15 cellular contexts compared by ENCODE assay signal in the genomic region with DNA sequence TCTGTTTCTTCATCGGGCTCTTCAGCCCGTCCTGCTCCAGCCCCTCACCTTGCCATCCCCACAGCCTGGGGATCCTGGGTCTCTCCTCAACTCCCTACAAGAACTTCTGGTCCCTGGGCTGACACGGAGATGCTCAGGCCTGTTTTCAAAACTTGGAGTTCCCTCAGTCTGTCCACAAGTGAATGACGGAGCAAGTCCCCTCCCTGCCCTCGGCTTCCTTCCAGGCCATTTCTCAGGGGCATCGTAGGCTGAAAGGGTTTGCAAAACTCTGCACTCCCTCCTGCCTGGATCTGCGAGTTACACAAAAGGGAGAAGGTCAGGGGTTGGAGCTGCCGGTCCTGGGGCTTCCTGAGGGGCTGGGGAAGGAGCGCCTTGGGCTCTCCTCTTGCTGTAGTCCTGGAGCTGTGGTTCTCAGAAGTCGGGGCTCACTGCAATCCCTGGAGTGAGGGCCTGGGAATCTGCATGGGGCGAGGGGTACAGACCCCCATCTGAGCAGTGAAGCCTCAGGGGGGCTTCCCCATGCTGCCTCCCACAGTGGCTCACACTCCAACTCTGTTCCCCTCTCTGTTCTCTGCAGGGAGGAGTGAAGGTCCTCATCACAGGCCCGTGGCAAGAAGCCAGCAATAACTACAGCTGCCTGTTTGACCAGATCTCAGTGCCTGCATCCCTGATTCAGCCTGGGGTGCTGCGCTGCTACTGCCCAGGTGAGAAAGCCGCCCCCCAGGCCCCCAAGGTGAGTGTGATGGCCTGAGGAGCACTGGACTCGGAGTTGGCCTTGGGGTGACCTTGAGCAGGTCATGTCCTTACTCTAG.
DNase-seq lines count a peak whose midpoint lies in the region; ATAC-seq and TF ChIP-seq lines count a peak whose summit lies in the region.
"Had no signal": no experiment of that assay in that cellular context is flagged by ENCODE, and none has a peak within 500 bp of the region (broad histone marks: within the 10 kb centered on the region; RNA-seq: fewer than 3 reads in every experiment).

No MANE protein-coding gene starts in this region.

- DNase-seq in SK-N-SH (no peak), cardiac fibroblast (ENCODE audit: low read depth in 2 of 2) (peak; percentile 38 to 48), RKO (ENCODE audit: low spot score) (no peak)
- DNase-seq in activated effector memory CD4-positive, alpha-beta T cell treated with Interleukin-2 at 50 U/mL for 16 hours = no peak
- DNase-seq: body of pancreas, Kasumi-1, left colon, NCI-H1930, SIG-M5 had no signal

- H3K9me3 ChIP-seq in SK-N-SH = no peaks in the 10 kb centered on the region
- H3K9me3 ChIP-seq in iPS-18a (ENCODE audit: control insufficient read depth, low read depth, low read length) = no peaks in the 10 kb centered on the region
- H3K9me3 ChIP-seq: body of pancreas, HAP-1 had no signal

- TF ChIP-seq CTCF in SK-N-SH (IDR thresholded peaks at IDR 0.05) (no peak), cardiac fibroblast (IDR thresholded peaks at IDR 0.05; ENCODE audit: low read depth, low read length) (no peak)

- H3K4me2 ChIP-seq in SK-N-SH = no peak overlapping the region

- H3K9ac ChIP-seq in SK-N-SH (no peak overlapping the region), iPS-18a (ENCODE audit: low read length) (peak overlapping the region; percentile 39)

- POLR2A ChIA-PET in SK-N-SH (lab: Yijun Ruan, JAX) = interaction anchor here (1.6 to 5.6 kb wide), 4 partner anchors 10 to 291 kb away, joined by 8 to 105 read pairs (median 63); a partner anchor contains a TSS

- H3K27me3 ChIP-seq in SK-N-SH (ENCODE audit: insufficient read depth) (no peaks in the 10 kb centered on the region), iPS-18a (ENCODE audit: control insufficient read depth, insufficient read depth, low read length) (peaks cover 7% of the 10 kb centered on the region)
- H3K27me3 ChIP-seq: body of pancreas had no signal

- H4K20me1 ChIP-seq in SK-N-SH (ENCODE audit: insufficient read depth) = no peaks in the 10 kb centered on the region

- no peak overlapping the region for H3K4me3 ChIP-seq in SK-N-SH (ENCODE audit: low read depth in 2 of 2, low read length in 1 of 2)
- H3K4me3 ChIP-seq in cardiac fibroblast (replicated peaks in 1 of 2; ENCODE audit: low read depth in 2 of 2, low read length in 2 of 2) = no peak overlapping the region
- H3K4me3 ChIP-seq in iPS-18a (ENCODE audit: low read length) = no peak overlapping the region
- H3K4me3 ChIP-seq: body of pancreas, skin epidermis had no signal

- no peaks in the 10 kb centered on the region for H3K9me2 ChIP-seq in SK-N-SH

- TF ChIP-seq RAD21 in SK-N-SH (IDR thresholded peaks at IDR 0.05; ENCODE audit: low read length) = no peak

- no peak; a peak in 1 of 4 replicates for TF ChIP-seq EP300 in SK-N-SH (IDR thresholded peaks at IDR 0.05; ENCODE audit: borderline replicate concordance in 1 of 2, low read depth in 1 of 2, low read length in 1 of 2)

- 51% methylated on average over 11 of the region's 15 CpGs for WGBS in SK-N-SH (ENCODE audit: low lambda C conversion rate)

- H2AFZ ChIP-seq in SK-N-SH (ENCODE audit: low read depth) = no peak overlapping the region

- H3K79me2 ChIP-seq in SK-N-SH (ENCODE audit: insufficient read depth) = no peaks in the 10 kb centered on the region

- peaks cover 5 to 67% of the 10 kb centered on the region in 2 experiments; a peak in 3 of 4 replicates for H3K4me1 ChIP-seq in SK-N-SH (ENCODE audit: control insufficient read depth in 1 of 2, insufficient read depth in 2 of 2, low read depth in 1 of 2, low read length in 1 of 2)
- H3K4me1 ChIP-seq in iPS-18a (ENCODE audit: control insufficient read depth, low read depth, low read length) = peaks cover 10% of the 10 kb centered on the region
- H3K4me1 ChIP-seq: HAP-1 had no signal

- H3F3A ChIP-seq in SK-N-SH (replicated peaks; ENCODE audit: insufficient read depth) = no peaks in the 10 kb centered on the region

- H3K27ac ChIP-seq in SK-N-SH (ENCODE audit: low read depth in 2 of 2, low read length in 1 of 2) (peak overlapping the region in 1 of 2 experiments; percentile 100; a peak in 2 of 4 replicates), iPS-18a (ENCODE audit: low read length) (no peak overlapping the region), temporal lobe (ENCODE audit: low read depth, low read length) (peak overlapping the region; percentile 99)
- H3K27ac ChIP-seq: body of pancreas, skin epidermis had no signal

- H3K36me3 ChIP-seq in SK-N-SH (replicated peaks in 1 of 2; ENCODE audit: control insufficient read depth in 1 of 2, insufficient read depth in 2 of 2, low read length in 1 of 2) (no peaks in the 10 kb centered on the region), iPS-18a (ENCODE audit: control insufficient read depth, low read depth, low read length) (no peaks in the 10 kb centered on the region)
- H3K36me3 ChIP-seq: HAP-1 had no signal

- CTCF ChIA-PET in SK-N-SH (lab: Yijun Ruan, JAX) = interaction anchor here (0.8 to 22.6 kb wide), 19 partner anchors 10 to 233 kb away, joined by 3 to 739 read pairs (median 11); a partner anchor contains a TSS

- no peak for ATAC-seq in SK-N-SH treated with all-trans-retinoic acid at 6 μM for 48 hours
- ATAC-seq in GM18873 (IDR thresholded peaks at IDR 0.05; ENCODE audit: low FRiP score, unreplicated experiment) = no peak
- ATAC-seq: body of pancreas had no signal

TF ChIP-seq in SK-N-SH, 30 proteins besides CTCF, POLR2A, EP300 and RAD21:
- TF ChIP-seq GATA2 (CRISPR knock-in tag; IDR thresholded peaks at IDR 0.05) (no peak), RCOR1 (IDR thresholded peaks at IDR 0.05; ENCODE audit: low read length) (peak; percentile 50; the same call in 1 of the 2 replicates)

TF ChIP-seq in SK-N-SH treated with all-trans-retinoic acid at 6 μM for 48 hours, 23 proteins besides CTCF, POLR2A, EP300 and RAD21:
- TF ChIP-seq PPARA (CRISPR knock-in tag; IDR thresholded peaks at IDR 0.05; ENCODE audit: borderline replicate concordance) = no peak
- TF ChIP-seq SNAI2 (CRISPR knock-in tag; IDR thresholded peaks at IDR 0.05) = no peak
- TF ChIP-seq ISL1 (CRISPR knock-in tag; IDR thresholded peaks at IDR 0.05) = no peak
- no peak for TF ChIP-seq RARB (CRISPR knock-in tag; IDR thresholded peaks at IDR 0.05)
- TF ChIP-seq ARNTL (CRISPR knock-in tag; IDR thresholded peaks at IDR 0.05; ENCODE audit: borderline replicate concordance, low read depth) = no peak
- TF ChIP-seq BACH2 (CRISPR knock-in tag; IDR thresholded peaks at IDR 0.05; ENCODE audit: borderline replicate concordance) = no peak
- no peak for TF ChIP-seq TCF4 (CRISPR knock-in tag; IDR thresholded peaks at IDR 0.05; ENCODE audit: borderline replicate concordance)
- TF ChIP-seq, protein P1, sequence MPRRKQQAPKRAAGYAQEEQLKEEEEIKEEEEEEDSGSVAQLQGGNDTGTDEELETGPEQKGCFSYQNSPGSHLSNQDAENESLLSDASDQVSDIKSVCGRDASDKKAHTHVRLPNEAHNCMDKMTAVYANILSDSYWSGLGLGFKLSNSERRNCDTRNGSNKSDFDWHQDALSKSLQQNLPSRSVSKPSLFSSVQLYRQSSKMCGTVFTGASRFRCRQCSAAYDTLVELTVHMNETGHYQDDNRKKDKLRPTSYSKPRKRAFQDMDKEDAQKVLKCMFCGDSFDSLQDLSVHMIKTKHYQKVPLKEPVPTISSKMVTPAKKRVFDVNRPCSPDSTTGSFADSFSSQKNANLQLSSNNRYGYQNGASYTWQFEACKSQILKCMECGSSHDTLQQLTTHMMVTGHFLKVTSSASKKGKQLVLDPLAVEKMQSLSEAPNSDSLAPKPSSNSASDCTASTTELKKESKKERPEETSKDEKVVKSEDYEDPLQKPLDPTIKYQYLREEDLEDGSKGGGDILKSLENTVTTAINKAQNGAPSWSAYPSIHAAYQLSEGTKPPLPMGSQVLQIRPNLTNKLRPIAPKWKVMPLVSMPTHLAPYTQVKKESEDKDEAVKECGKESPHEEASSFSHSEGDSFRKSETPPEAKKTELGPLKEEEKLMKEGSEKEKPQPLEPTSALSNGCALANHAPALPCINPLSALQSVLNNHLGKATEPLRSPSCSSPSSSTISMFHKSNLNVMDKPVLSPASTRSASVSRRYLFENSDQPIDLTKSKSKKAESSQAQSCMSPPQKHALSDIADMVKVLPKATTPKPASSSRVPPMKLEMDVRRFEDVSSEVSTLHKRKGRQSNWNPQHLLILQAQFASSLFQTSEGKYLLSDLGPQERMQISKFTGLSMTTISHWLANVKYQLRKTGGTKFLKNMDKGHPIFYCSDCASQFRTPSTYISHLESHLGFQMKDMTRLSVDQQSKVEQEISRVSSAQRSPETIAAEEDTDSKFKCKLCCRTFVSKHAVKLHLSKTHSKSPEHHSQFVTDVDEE (CRISPR knock-in tag; IDR thresholded peaks at IDR 0.05) = no peak
- TF ChIP-seq GLIS3 (CRISPR knock-in tag; IDR thresholded peaks at IDR 0.05) = no peak
- no peak for TF ChIP-seq ESRRG (CRISPR knock-in tag; IDR thresholded peaks at IDR 0.05)
- TF ChIP-seq ZC3H10 (CRISPR knock-in tag; IDR thresholded peaks at IDR 0.05) = no peak
- no peak for TF ChIP-seq CSDC2 (CRISPR knock-in tag; IDR thresholded peaks at IDR 0.05)
- no peak for TF ChIP-seq ZNF70 (CRISPR knock-in tag; IDR thresholded peaks at IDR 0.05)
- TF ChIP-seq, protein P2, sequence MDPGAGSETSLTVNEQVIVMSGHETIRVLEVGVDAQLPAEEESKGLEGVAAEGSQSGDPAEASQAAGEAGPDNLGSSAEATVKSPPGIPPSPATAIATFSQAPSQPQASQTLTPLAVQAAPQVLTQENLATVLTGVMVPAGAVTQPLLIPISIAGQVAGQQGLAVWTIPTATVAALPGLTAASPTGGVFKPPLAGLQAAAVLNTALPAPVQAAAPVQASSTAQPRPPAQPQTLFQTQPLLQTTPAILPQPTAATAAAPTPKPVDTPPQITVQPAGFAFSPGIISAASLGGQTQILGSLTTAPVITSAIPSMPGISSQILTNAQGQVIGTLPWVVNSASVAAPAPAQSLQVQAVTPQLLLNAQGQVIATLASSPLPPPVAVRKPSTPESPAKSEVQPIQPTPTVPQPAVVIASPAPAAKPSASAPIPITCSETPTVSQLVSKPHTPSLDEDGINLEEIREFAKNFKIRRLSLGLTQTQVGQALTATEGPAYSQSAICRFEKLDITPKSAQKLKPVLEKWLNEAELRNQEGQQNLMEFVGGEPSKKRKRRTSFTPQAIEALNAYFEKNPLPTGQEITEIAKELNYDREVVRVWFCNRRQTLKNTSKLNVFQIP (CRISPR knock-in tag; IDR thresholded peaks at IDR 0.05; ENCODE audit: borderline replicate concordance, low read depth) = no peak
- no peak for TF ChIP-seq ZNF8 (CRISPR knock-in tag; IDR thresholded peaks at IDR 0.05)
- TF ChIP-seq ZFP30 (CRISPR knock-in tag; IDR thresholded peaks at IDR 0.05) = no peak
- TF ChIP-seq OSR1 (CRISPR knock-in tag; IDR thresholded peaks at IDR 0.05) = no peak
TF ChIP-seq in SK-N-SH treated with all-trans-retinoic acid at 6 μM for 48 hours: peak in this region for 0.

Comparison
In these comparisons a context has a peak if more than half of its experiments do, and no peak if none do; other contexts are left out.
1. DNase-seq: peak in cardiac fibroblast (2 of 2); none in SK-N-SH (single experiment), activated effector memory CD4-positive, alpha-beta T cell treated with Interleukin-2 at 50 U/mL for 16 hours (single experiment) and RKO (single experiment).